1 cellular context compared by ENCODE assay signal in the genomic region with DNA sequence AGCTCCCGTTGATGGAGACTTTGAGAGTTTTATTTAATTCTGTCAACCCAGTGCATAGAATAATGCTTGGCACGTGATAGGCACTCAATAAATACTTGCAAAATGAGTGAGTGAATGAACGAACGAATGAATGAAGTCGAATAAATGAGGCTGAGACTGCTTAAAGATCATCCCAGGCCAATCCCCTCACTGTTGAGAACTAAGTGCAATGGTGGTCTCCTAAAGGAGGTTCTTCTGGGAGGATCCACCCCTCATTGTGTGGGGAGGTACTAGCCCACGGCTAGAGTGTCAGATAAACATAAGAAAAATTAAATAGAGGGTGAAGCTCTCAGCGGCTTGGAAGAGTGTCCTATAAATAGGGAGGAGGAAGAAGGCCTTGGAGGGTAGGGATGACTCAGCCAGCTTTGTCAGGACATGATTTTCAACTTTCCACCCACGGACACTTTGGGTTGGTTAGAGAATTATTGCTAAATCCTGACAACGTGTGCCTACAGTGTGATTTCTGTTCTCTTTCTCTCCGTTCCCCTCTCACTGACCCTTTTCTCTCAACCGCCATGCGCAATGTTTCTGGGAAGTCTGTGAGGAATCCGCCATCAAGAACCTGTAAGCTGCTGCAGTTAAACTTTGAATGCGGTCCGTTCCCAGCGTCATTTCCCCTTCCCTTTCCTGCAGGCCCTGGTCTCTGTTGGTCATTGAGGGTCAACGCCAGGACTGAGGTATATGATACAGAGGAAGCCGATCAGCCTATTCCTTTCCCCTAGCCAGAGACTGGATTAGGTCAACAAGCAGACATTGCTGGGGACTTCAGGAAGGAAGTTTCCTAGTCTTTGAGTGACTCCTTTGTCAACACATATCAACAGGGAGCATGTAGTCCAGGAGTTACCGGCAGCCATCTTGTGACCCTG.
A peak's percentile ranks its signal among the peaks of the same experiment; 100 is the strongest.
TF ChIP-seq lines count a peak whose summit lies in the region.

No MANE protein-coding gene starts in this region.

TF ChIP-seq in liver, 16 proteins besides CTCF, POLR2A, EP300 and RAD21 (continued from another document):
- TF ChIP-seq REST (IDR thresholded peaks at IDR 0.05) (peak; percentile 11), YY1 (IDR thresholded peaks at IDR 0.05) (peak; percentile 58), NR2F2 (IDR thresholded peaks at IDR 0.05) (peak; percentile 62), TAF1 (conservative IDR thresholded peaks at IDR 0.05) (no peak), SP1 (IDR thresholded peaks at IDR 0.05) (peak; percentile 48)
- TF ChIP-seq, protein P1, sequence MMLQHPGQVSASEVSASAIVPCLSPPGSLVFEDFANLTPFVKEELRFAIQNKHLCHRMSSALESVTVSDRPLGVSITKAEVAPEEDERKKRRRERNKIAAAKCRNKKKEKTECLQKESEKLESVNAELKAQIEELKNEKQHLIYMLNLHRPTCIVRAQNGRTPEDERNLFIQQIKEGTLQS (IDR thresholded peaks at IDR 0.05): no peak
TF ChIP-seq in liver: peak in this region for 5.
